In genomic region chr22:28910575-28911278, GRCh38 we compare ENCODE assay signal across 3 cellular contexts.
TF ChIP-seq lines count a peak whose summit lies in the region.

No MANE protein-coding gene starts in this region.

TF ChIP-seq in HEK293, 187 proteins besides CTCF, POLR2A, EP300 and RAD21 (continues in another document):
- TF ChIP-seq PRDM4 (tag by site-specific recombination; IDR thresholded peaks at IDR 0.05): no peak
- TF ChIP-seq ZNF654 (tag by site-specific recombination; IDR thresholded peaks at IDR 0.05; ENCODE audit: low read depth): no peak
- TF ChIP-seq ZNF18 (tag by site-specific recombination; IDR thresholded peaks at IDR 0.05): no peak
- no peak for TF ChIP-seq ZNF221 (tag by site-specific recombination; IDR thresholded peaks at IDR 0.05; ENCODE audit: borderline replicate concordance)
- no peak for TF ChIP-seq ZNF302 (tag by site-specific recombination; IDR thresholded peaks at IDR 0.05; ENCODE audit: low read depth)
- no peak for TF ChIP-seq YY1 (tag by site-specific recombination; IDR thresholded peaks at IDR 0.05)
- TF ChIP-seq ZFP69B (tag by site-specific recombination; IDR thresholded peaks at IDR 0.05): no peak
- TF ChIP-seq ZNF48 (tag by site-specific recombination; IDR thresholded peaks at IDR 0.05): no peak
- no peak for TF ChIP-seq ZNF211 (tag by site-specific recombination; IDR thresholded peaks at IDR 0.05; ENCODE audit: low read depth)
- TF ChIP-seq ZNF639 (tag by site-specific recombination; IDR thresholded peaks at IDR 0.05): no peak
- no peak for TF ChIP-seq ZFP37 (tag by site-specific recombination; IDR thresholded peaks at IDR 0.05)
- no peak for TF ChIP-seq ZNF549 (tag by site-specific recombination; IDR thresholded peaks at IDR 0.05)
- peak; percentile 49; the same call in 1 of the 2 replicates for TF ChIP-seq GLI4 (tag by site-specific recombination; IDR thresholded peaks at IDR 0.05)
- no peak for TF ChIP-seq ZNF501 (tag by site-specific recombination; IDR thresholded peaks at IDR 0.05)
- peak; percentile 63 for TF ChIP-seq GLIS1 (tag by site-specific recombination; IDR thresholded peaks at IDR 0.05)
- 0 out of 2 replicates have a peak, but pooled peaks have one; percentile 22 for TF ChIP-seq PRDM1 (tag by site-specific recombination; IDR thresholded peaks at IDR 0.05)
- TF ChIP-seq ZNF670 (tag by site-specific recombination; IDR thresholded peaks at IDR 0.05; ENCODE audit: low read depth): no peak
- no peak for TF ChIP-seq ZNF350 (tag by site-specific recombination; IDR thresholded peaks at IDR 0.05)
- TF ChIP-seq ZBTB20 (tag by site-specific recombination; IDR thresholded peaks at IDR 0.05): no peak

TF ChIP-seq in K562, 482 proteins besides CTCF, POLR2A, EP300 and RAD21 (continued from another document):
- TF ChIP-seq BCOR (IDR thresholded peaks at IDR 0.05) (peak; percentile 9; the same call in 1 of the 2 replicates), KDM4B (IDR thresholded peaks at IDR 0.05; ENCODE audit: borderline replicate concordance in 2 of 2, low read depth in 1 of 2) (no peak), ZNF217 (CRISPR knock-in tag; IDR thresholded peaks at IDR 0.05) (no peak), RBM25 (IDR thresholded peaks at IDR 0.05; ENCODE audit: low read depth, low read length, severe bottlenecking) (peak; percentile 56), SRSF1 (IDR thresholded peaks at IDR 0.05; ENCODE audit: low read depth, low read length) (no peak), RBM15 (IDR thresholded peaks at IDR 0.05; ENCODE audit: insufficient read depth, low read length) (no peak), KLF16 (IDR thresholded peaks at IDR 0.05) (no peak)

TF ChIP-seq in SK-N-SH, 30 proteins besides CTCF, POLR2A, EP300 and RAD21 (continued from another document):
- TF ChIP-seq TEAD4 (IDR thresholded peaks at IDR 0.05; ENCODE audit: borderline replicate concordance, insufficient read depth) (no peak), MEF2A (IDR thresholded peaks at IDR 0.05; ENCODE audit: borderline replicate concordance, low read depth) (no peak), RCOR1 (IDR thresholded peaks at IDR 0.05; ENCODE audit: low read length) (no peak)
